Comparison of ENCODE assay signal across 8 cellular contexts in genomic region chr12:49098035-49098451, GRCh38. TPM values are rescaled to one million over a fixed set of nuclear protein-coding genes. Genes with fewer than 3 reads are reported as not detected.
DNase-seq lines count a peak whose midpoint lies in the region; ATAC-seq and TF ChIP-seq lines count a peak whose summit lies in the region.

No MANE protein-coding gene starts in this region.

- H3K9ac ChIP-seq in NT2/D1 (ENCODE audit: insufficient read length, low read depth): no peak overlapping the region

- ATAC-seq in activated T-cell treated with anti-CD3 and anti-CD28 coated beads, Interleukin-2, amount 50 U/mL, for 72 hours (replicated peaks in 1 of 2): peak; percentile 53 to 56
- ATAC-seq in GM21717 (IDR thresholded peaks at IDR 0.05; ENCODE audit: unreplicated experiment): no peak

- peaks cover 9% of the 10 kb centered on the region for H3K4me1 Mint-ChIP-seq in activated T-cell treated with anti-CD3 and anti-CD28 coated beads, Interleukin-2, amount 50 U/mL, for 72 hours (ENCODE audit: low read depth)

- H3K9me3 Mint-ChIP-seq in activated T-cell treated with anti-CD3 and anti-CD28 coated beads, Interleukin-2, amount 50 U/mL, for 72 hours: no peaks in the 10 kb centered on the region

- H3K27ac ChIP-seq in 22Rv1: no peak overlapping the region

- no peak overlapping the region for H3K27ac Mint-ChIP-seq in activated T-cell treated with anti-CD3 and anti-CD28 coated beads, Interleukin-2, amount 50 U/mL, for 72 hours

- H3K4me3 ChIP-seq in NT2/D1 (ENCODE audit: insufficient read length, low read depth): no peak overlapping the region

- H3K9me3 ChIP-seq in NT2/D1 (ENCODE audit: insufficient read depth, low read length): no peaks in the 10 kb centered on the region

- peaks cover 10% of the 10 kb centered on the region for H3K27me3 ChIP-seq in NT2/D1 (ENCODE audit: insufficient read depth, insufficient read length)

- peaks cover 53% of the 10 kb centered on the region for H3K36me3 ChIP-seq in NT2/D1 (ENCODE audit: insufficient read depth, insufficient read length, low read length)

- peaks cover 21% of the 10 kb centered on the region for H3K27me3 Mint-ChIP-seq in activated T-cell treated with anti-CD3 and anti-CD28 coated beads, Interleukin-2, amount 50 U/mL, for 72 hours (ENCODE audit: low read depth)

- H3K36me3 Mint-ChIP-seq in activated T-cell treated with anti-CD3 and anti-CD28 coated beads, Interleukin-2, amount 50 U/mL, for 72 hours (ENCODE audit: insufficient read depth in 2 of 2): peaks cover 0 to 4% of the 10 kb centered on the region in 2 donors

- H3K4me1 ChIP-seq in NT2/D1 (ENCODE audit: insufficient read depth, insufficient read length): peaks cover 7% of the 10 kb centered on the region

- DNase-seq in NT2/D1 (ENCODE audit: low read depth, low spot score): peak; percentile 57
- DNase-seq in activated T-cell treated with anti-CD3 and anti-CD28 coated beads, Interleukin-2, amount 50 U/mL, for 72 hours: peak; percentile 61 to 66
- DNase-seq in fibroblast of the conjunctiva (ENCODE audit: low read depth): peak; percentile 20
- DNase-seq in pons (ENCODE audit: low spot score): peak; percentile 56
- DNase-seq in H4 (ENCODE audit: low spot score): no peak

- TF ChIP-seq CTCF in 22Rv1 (IDR thresholded peaks at IDR 0.05) (peak; percentile 99), GM12801 (IDR thresholded peaks at IDR 0.05; ENCODE audit: extremely low read depth, insufficient read length) (peak; percentile 42)

- H3K4me3 Mint-ChIP-seq in activated T-cell treated with anti-CD3 and anti-CD28 coated beads, Interleukin-2, amount 50 U/mL, for 72 hours: no peak overlapping the region

RNA-seq across cellular contexts. Expression of gene DHH, which starts 3.4 kb away (rescaled TPM):
- under 1 TPM; 0.12 to 0.41 TPM for total RNA-seq in activated T-cell treated with anti-CD3 and anti-CD28 coated beads, Interleukin-2, amount 50 U/mL, for 72 hours
- total RNA-seq in H4 (2014; rRNA removed; shearing (Covaris generic)): 0.02 TPM in 1 of 2 replicates, not detected in the other

RNA-seq across cellular contexts. Expression of gene LMBR1L, which starts 12.6 kb away (rescaled TPM):
- total RNA-seq in activated T-cell treated with anti-CD3 and anti-CD28 coated beads, Interleukin-2, amount 50 U/mL, for 72 hours: 100 to 1,000 TPM in 1 of 2 donors, 10 to 100 TPM in 1; 80.0 to 108 TPM
- total RNA-seq in H4 (2014; rRNA removed; shearing (Covaris generic)): 10.6 and 27.3 TPM in 2 replicates

RNA-seq across cellular contexts. Expression of gene RHEBL1, which starts 28.3 kb away (rescaled TPM):
- total RNA-seq in activated T-cell treated with anti-CD3 and anti-CD28 coated beads, Interleukin-2, amount 50 U/mL, for 72 hours: 10 to 100 TPM; 20.6 to 28.3 TPM
- 0.99 and 2.4 TPM in 2 replicates for total RNA-seq in H4 (2014; rRNA removed; shearing (Covaris generic))

RNA-seq across cellular contexts. Expression of gene TUBA1B, which starts 33.2 kb away (rescaled TPM):
- 100 to 1,000 TPM; 851 to 922 TPM for total RNA-seq in activated T-cell treated with anti-CD3 and anti-CD28 coated beads, Interleukin-2, amount 50 U/mL, for 72 hours
- 3,840 and 4,099 TPM in 2 replicates for total RNA-seq in H4 (2014; rRNA removed; shearing (Covaris generic))

RNA-seq across cellular contexts. Expression of gene KMT2D, which starts 37.4 kb away (rescaled TPM):
- 10 to 100 TPM; 68.6 to 84.2 TPM for total RNA-seq in activated T-cell treated with anti-CD3 and anti-CD28 coated beads, Interleukin-2, amount 50 U/mL, for 72 hours
- 6.9 and 9.4 TPM in 2 replicates for total RNA-seq in H4 (2014; rRNA removed; shearing (Covaris generic))
